In the genomic region with DNA sequence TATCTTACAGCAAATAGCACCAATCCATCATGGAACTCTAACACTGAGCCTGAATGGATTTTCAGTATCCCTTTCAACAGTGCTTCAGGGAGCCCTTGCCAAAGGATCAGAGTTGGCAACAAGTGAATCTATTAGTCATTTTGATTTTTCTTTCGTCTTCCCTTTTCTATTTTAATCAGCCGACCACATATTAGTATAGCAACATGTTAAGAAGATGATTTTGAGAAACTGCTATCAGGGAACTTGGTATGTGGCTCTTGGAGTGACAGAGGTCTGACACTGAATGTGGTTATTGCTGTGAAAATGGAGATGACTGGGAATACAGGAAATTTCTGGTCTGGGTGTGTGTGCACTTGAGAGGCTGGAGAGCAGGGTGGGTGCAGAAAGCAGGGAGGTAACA, we compare ENCODE assay signal across 35 cellular contexts. TPM values are rescaled to one million over a fixed set of nuclear protein-coding genes. Genes with fewer than 3 reads are reported as not detected.
DNase-seq lines count a peak whose midpoint lies in the region; ATAC-seq, FAIRE-seq and TF ChIP-seq lines count a peak whose summit lies in the region.
"Had no signal": no experiment of that assay in that cellular context is flagged by ENCODE, and none has a peak within 500 bp of the region (broad histone marks: within the 10 kb centered on the region; RNA-seq: fewer than 3 reads in every experiment).

No MANE protein-coding gene starts in this region.

- no peaks in the 10 kb centered on the region for H3K79me2 ChIP-seq in astrocyte (ENCODE audit: insufficient read depth, low read length)
- no peaks in the 10 kb centered on the region for H3K79me2 ChIP-seq in SK-N-SH (ENCODE audit: insufficient read depth)

- DNase-seq in activated naive CD8-positive, alpha-beta T cell treated with anti-CD3 and anti-CD28 coated beads, Interleukin-2, amount 50 U/mL, for 24 hours: no peak
- DNase-seq in activated naive CD8-positive, alpha-beta T cell treated with anti-CD3 and anti-CD28 coated beads for 36 hours: no peak
- DNase-seq in NOMO-1 treated with dmso at 0.1 percent for 144 hours (lab: John Stamatoyannopoulos, UW; ENCODE audit: unreplicated experiment): peak; percentile 41
- DNase-seq in astrocyte (ENCODE audit: low read depth): peak; percentile 44
- no peak for DNase-seq in upper lobe of right lung
- DNase-seq in DMS 273 treated with DMSO at 0.1 percent for 48 hours (lab: John Stamatoyannopoulos, UW): no peak
- no peak for DNase-seq in RKO (ENCODE audit: low spot score)
- DNase-seq in SK-N-SH: no peak
- DNase-seq: ACHN; activated CD4-positive, alpha-beta T cell treated with anti-CD3 and anti-CD28 coated beads for 1 hour; activated CD8-positive, alpha-beta memory T cell treated with anti-CD3 and anti-CD28 coated beads for 24 hours; activated naive CD4-positive, alpha-beta T cell treated with Interleukin-2 at 50 U/mL for 16 hours; amygdala; BE2C; effector CD4-positive, alpha-beta T cell; glutamatergic neuron; H9; IMR-90; NCI-H1417 treated with DMSO at 0.1 percent for 48 hours; NCI-H2081; NCI-H226; NCI-H69; nephron progenitor cell; ovary; PC-3; Right ventricle myocardium superior; stimulated activated CD4-positive, alpha-beta T cell treated with anti-CD3 and anti-CD28 coated beads, Interleukin-1b, Interleukin-23, amount 100 ng/mL, for 48 hours; stimulated activated CD8-positive, alpha-beta memory T cell treated with anti-CD3 and anti-CD28 coated beads, Interleukin-4, amount 100 ng/mL, for 48 hours; SW 1271; T1000; trophoblast cell had no signal

- H3K9ac ChIP-seq in astrocyte (ENCODE audit: low read length) (no peak overlapping the region), SK-N-SH (no peak overlapping the region)

- 0% methylated on average over 2 of the region's 2 CpGs for WGBS in SK-N-SH (ENCODE audit: low lambda C conversion rate)

- CTCF ChIA-PET in SK-N-SH (lab: Yijun Ruan, JAX): no interaction called here

- H3K9me2 ChIP-seq in SK-N-SH: no peaks in the 10 kb centered on the region

- H2AFZ ChIP-seq in astrocyte (ENCODE audit: low read depth, low read length) (no peak overlapping the region), SK-N-SH (ENCODE audit: low read depth) (no peak overlapping the region)

- no peak overlapping the region for H3K27ac Mint-ChIP-seq in activated naive CD8-positive, alpha-beta T cell treated with anti-CD3 and anti-CD28 coated beads, Interleukin-2, amount 50 U/mL, for 24 hours
- no peak overlapping the region for H3K27ac Mint-ChIP-seq in activated naive CD8-positive, alpha-beta T cell treated with anti-CD3 and anti-CD28 coated beads for 36 hours
- H3K27ac Mint-ChIP-seq in astrocyte (ENCODE audit: unreplicated experiment): no peak overlapping the region
- H3K27ac Mint-ChIP-seq: H9, nephron progenitor cell had no signal

- H3K9me3 Mint-ChIP-seq in activated naive CD8-positive, alpha-beta T cell treated with anti-CD3 and anti-CD28 coated beads, Interleukin-2, amount 50 U/mL, for 24 hours: no peaks in the 10 kb centered on the region
- H3K9me3 Mint-ChIP-seq in activated naive CD8-positive, alpha-beta T cell treated with anti-CD3 and anti-CD28 coated beads for 36 hours: no peaks in the 10 kb centered on the region
- H3K9me3 Mint-ChIP-seq in astrocyte (ENCODE audit: unreplicated experiment): no peaks in the 10 kb centered on the region
- H3K9me3 Mint-ChIP-seq: H9, nephron progenitor cell had no signal

- peaks cover 2% of the 10 kb centered on the region for H3K27me3 Mint-ChIP-seq in activated naive CD8-positive, alpha-beta T cell treated with anti-CD3 and anti-CD28 coated beads, Interleukin-2, amount 50 U/mL, for 24 hours
- peaks cover 9% of the 10 kb centered on the region for H3K27me3 Mint-ChIP-seq in activated naive CD8-positive, alpha-beta T cell treated with anti-CD3 and anti-CD28 coated beads for 36 hours
- H3K27me3 Mint-ChIP-seq in astrocyte (ENCODE audit: low read depth, unreplicated experiment): no peaks in the 10 kb centered on the region

- intact Hi-C loops in upper lobe of right lung (cut with DNase I): no loop called here

- H3K4me2 ChIP-seq in astrocyte (ENCODE audit: low read length) (no peak overlapping the region), SK-N-SH (no peak overlapping the region)
- H3K4me2 ChIP-seq: smooth muscle cell had no signal

- no peaks in the 10 kb centered on the region for H3F3A ChIP-seq in SK-N-SH (replicated peaks; ENCODE audit: insufficient read depth)

- H3K27ac ChIP-seq in astrocyte (ENCODE audit: low read depth, low read length): no peak overlapping the region
- no peak overlapping the region for H3K27ac ChIP-seq in upper lobe of right lung
- H3K27ac ChIP-seq in SK-N-SH (ENCODE audit: low read depth in 2 of 2, low read length in 1 of 2): no peak overlapping the region
- H3K27ac ChIP-seq: breast epithelium, ovary had no signal

- H3K4me1 ChIP-seq in astrocyte (ENCODE audit: insufficient read depth, low read length): no peaks in the 10 kb centered on the region
- H3K4me1 ChIP-seq in upper lobe of right lung: no peaks in the 10 kb centered on the region
- H3K4me1 ChIP-seq in SK-N-SH (ENCODE audit: control insufficient read depth in 1 of 2, insufficient read depth in 2 of 2, low read depth in 1 of 2, low read length in 1 of 2): no peaks in the 10 kb centered on the region
- H3K4me1 ChIP-seq: BE2C, breast epithelium had no signal

- H3K4me3 Mint-ChIP-seq in activated naive CD8-positive, alpha-beta T cell treated with anti-CD3 and anti-CD28 coated beads, Interleukin-2, amount 50 U/mL, for 24 hours: no peak overlapping the region
- no peak overlapping the region for H3K4me3 Mint-ChIP-seq in activated naive CD8-positive, alpha-beta T cell treated with anti-CD3 and anti-CD28 coated beads for 36 hours
- H3K4me3 Mint-ChIP-seq in astrocyte (ENCODE audit: unreplicated experiment): no peak overlapping the region
- H3K4me3 Mint-ChIP-seq: H9, nephron progenitor cell had no signal

- no peak for TF ChIP-seq RAD21 in SK-N-SH (IDR thresholded peaks at IDR 0.05; ENCODE audit: low read length)

- H3K27me3 ChIP-seq in astrocyte (ENCODE audit: insufficient read depth, low read length): no peaks in the 10 kb centered on the region
- H3K27me3 ChIP-seq in upper lobe of right lung: no peaks in the 10 kb centered on the region
- peaks cover 23% of the 10 kb centered on the region; the same call in 1 of the 2 replicates for H3K27me3 ChIP-seq in SK-N-SH (ENCODE audit: insufficient read depth)
- H3K27me3 ChIP-seq: BE2C, breast epithelium, ovary had no signal

- H3K4me1 Mint-ChIP-seq in activated naive CD8-positive, alpha-beta T cell treated with anti-CD3 and anti-CD28 coated beads, Interleukin-2, amount 50 U/mL, for 24 hours: peaks cover 6% of the 10 kb centered on the region
- H3K4me1 Mint-ChIP-seq in activated naive CD8-positive, alpha-beta T cell treated with anti-CD3 and anti-CD28 coated beads for 36 hours: peaks cover 6% of the 10 kb centered on the region
- H3K4me1 Mint-ChIP-seq in astrocyte (ENCODE audit: low read depth, unreplicated experiment): peaks cover 9% of the 10 kb centered on the region
- H3K4me1 Mint-ChIP-seq: H9 had no signal

- POLR2A ChIA-PET in SK-N-SH (lab: Yijun Ruan, JAX): no interaction called here

- no peaks in the 10 kb centered on the region for H3K36me3 Mint-ChIP-seq in activated naive CD8-positive, alpha-beta T cell treated with anti-CD3 and anti-CD28 coated beads, Interleukin-2, amount 50 U/mL, for 24 hours (ENCODE audit: low read depth)
- no peaks in the 10 kb centered on the region for H3K36me3 Mint-ChIP-seq in activated naive CD8-positive, alpha-beta T cell treated with anti-CD3 and anti-CD28 coated beads for 36 hours
- no peaks in the 10 kb centered on the region for H3K36me3 Mint-ChIP-seq in astrocyte (ENCODE audit: low read depth, unreplicated experiment)

- ATAC-seq in activated naive CD8-positive, alpha-beta T cell treated with anti-CD3 and anti-CD28 coated beads, Interleukin-2, amount 50 U/mL, for 24 hours: peak; percentile 54
- peak; percentile 63 for ATAC-seq in upper lobe of right lung
- ATAC-seq: PC-3 had no signal

- no peaks in the 10 kb centered on the region for H4K20me1 ChIP-seq in astrocyte (ENCODE audit: insufficient read depth, low read length)
- H4K20me1 ChIP-seq in SK-N-SH (ENCODE audit: insufficient read depth): no peaks in the 10 kb centered on the region

- H3K36me3 ChIP-seq in astrocyte (ENCODE audit: insufficient read depth, low read length) (no peaks in the 10 kb centered on the region), upper lobe of right lung (no peaks in the 10 kb centered on the region), SK-N-SH (replicated peaks in 1 of 2; ENCODE audit: control insufficient read depth in 1 of 2, insufficient read depth in 2 of 2, low read length in 1 of 2) (no peaks in the 10 kb centered on the region)
- H3K36me3 ChIP-seq: BE2C, breast epithelium, ovary had no signal

- TF ChIP-seq EP300 in SK-N-SH (IDR thresholded peaks at IDR 0.05; ENCODE audit: borderline replicate concordance in 1 of 2, low read depth in 1 of 2, low read length in 1 of 2): no peak

- no peak for TF ChIP-seq CTCF in astrocyte (IDR thresholded peaks at IDR 0.05; ENCODE audit: insufficient read depth, low read depth, low read length)
- no peak for TF ChIP-seq CTCF in upper lobe of right lung (IDR thresholded peaks at IDR 0.05)
- no peak for TF ChIP-seq CTCF in SK-N-SH (IDR thresholded peaks at IDR 0.05)

- H3K9me3 ChIP-seq in astrocyte (ENCODE audit: insufficient read depth, low read depth, low read length): no peaks in the 10 kb centered on the region
- H3K9me3 ChIP-seq in upper lobe of right lung: no peaks in the 10 kb centered on the region
- no peaks in the 10 kb centered on the region for H3K9me3 ChIP-seq in SK-N-SH
- H3K9me3 ChIP-seq: BE2C, breast epithelium, ovary had no signal

- H3K4me3 ChIP-seq in astrocyte (ENCODE audit: insufficient read depth, low read depth, low read length) (no peak overlapping the region), upper lobe of right lung (no peak overlapping the region), SK-N-SH (ENCODE audit: low read depth in 2 of 2, low read length in 1 of 2) (no peak overlapping the region)
- H3K4me3 ChIP-seq: breast epithelium, ovary, smooth muscle cell had no signal

- no peak for FAIRE-seq in astrocyte (lab: Jason Lieb, UNC)
- FAIRE-seq: colon, keratinocyte had no signal

TF ChIP-seq in SK-N-SH, 30 proteins besides CTCF, POLR2A, EP300 and RAD21 (continues in another document):
- TF ChIP-seq, protein P1, sequence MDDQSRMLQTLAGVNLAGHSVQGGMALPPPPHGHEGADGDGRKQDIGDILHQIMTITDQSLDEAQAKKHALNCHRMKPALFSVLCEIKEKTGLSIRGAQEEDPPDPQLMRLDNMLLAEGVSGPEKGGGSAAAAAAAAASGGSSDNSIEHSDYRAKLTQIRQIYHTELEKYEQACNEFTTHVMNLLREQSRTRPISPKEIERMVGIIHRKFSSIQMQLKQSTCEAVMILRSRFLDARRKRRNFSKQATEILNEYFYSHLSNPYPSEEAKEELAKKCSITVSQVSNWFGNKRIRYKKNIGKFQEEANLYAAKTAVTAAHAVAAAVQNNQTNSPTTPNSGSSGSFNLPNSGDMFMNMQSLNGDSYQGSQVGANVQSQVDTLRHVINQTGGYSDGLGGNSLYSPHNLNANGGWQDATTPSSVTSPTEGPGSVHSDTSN (IDR thresholded peaks at IDR 0.05): no peak

RNA-seq across cellular contexts. Expression of a gene that starts 28.7 kb away (rescaled TPM):
- total RNA-seq in activated naive CD8-positive, alpha-beta T cell treated with anti-CD3 and anti-CD28 coated beads for 36 hours: under 1 TPM; 0.10 to 0.18 TPM
- 0.27 TPM in 1 of 2 replicates, not detected in the other for total RNA-seq in astrocyte
- 46.5 TPM for total RNA-seq in upper lobe of right lung
- polyA plus RNA-seq in SK-N-SH (2012; rRNA removed): not detected in 2 replicates
- not detected in 2 replicates for polyA plus RNA-seq in SK-N-SH (2012; cell fraction: cytosol; rRNA removed)
- polyA plus RNA-seq in SK-N-SH (2012; cell fraction: nucleus; rRNA removed): not detected in 2 replicates
- total RNA-seq: H9 had no signal

Comparison
In these comparisons a context has a peak if more than half of its experiments do, and no peak if none do; other contexts are left out.
1. DNase-seq: peak in NOMO-1 treated with dmso at 0.1 percent for 144 hours (single experiment) and astrocyte (single experiment); none in activated naive CD8-positive, alpha-beta T cell treated with anti-CD3 and anti-CD28 coated beads, Interleukin-2, amount 50 U/mL, for 24 hours (single experiment), activated naive CD8-positive, alpha-beta T cell treated with anti-CD3 and anti-CD28 coated beads for 36 hours (single experiment), upper lobe of right lung (single experiment), DMS 273 treated with DMSO at 0.1 percent for 48 hours (single experiment), RKO (single experiment) and SK-N-SH (single experiment).
2. RNA of a gene that starts 28.7 kb away (total RNA-seq): 46.5 TPM in upper lobe of right lung (single experiment); 0.27 TPM in astrocyte and 0.10 to 0.18 TPM in activated naive CD8-positive, alpha-beta T cell treated with anti-CD3 and anti-CD28 coated beads for 36 hours; every median in the first group is over 10 times any median in the second.